ENCODE assay signal across 9 cellular contexts in the genomic region with DNA sequence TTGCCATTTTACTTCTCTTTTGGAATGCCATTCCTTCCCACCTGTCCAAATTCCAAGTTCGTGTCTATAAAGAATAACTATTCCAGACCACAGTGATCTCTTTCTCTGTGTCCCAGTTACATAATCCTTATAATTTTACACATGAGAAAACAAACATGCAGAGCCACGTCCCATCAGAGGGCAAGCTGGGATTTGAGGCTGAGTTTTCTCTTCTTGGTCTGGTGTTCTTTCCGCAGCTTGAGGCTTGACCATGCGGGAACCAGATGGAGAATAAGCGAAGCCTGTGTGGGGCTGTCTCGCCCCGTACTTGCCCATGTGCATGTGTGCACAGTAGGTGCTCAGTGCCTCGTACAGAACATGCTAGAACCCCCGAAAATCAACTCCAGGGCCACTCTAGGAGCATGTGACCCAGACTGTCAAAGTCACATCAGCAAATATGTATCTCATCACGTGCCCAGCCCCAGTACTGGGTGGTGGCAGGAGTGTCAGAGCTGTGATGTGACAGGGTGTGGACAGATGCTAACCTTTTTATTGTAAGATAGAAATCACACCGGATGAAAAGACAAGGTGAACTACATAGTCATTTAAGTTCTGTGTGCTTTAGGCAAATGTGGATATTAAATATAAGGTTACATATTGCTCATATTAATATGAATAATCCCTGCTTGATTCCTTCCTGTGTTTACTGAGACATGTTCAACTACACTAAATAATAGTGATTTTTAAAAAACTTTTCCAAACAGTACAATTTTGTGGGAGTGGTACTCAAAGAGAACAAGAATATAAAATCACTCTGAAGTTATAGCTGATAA. TPM values are rescaled to one million over a fixed set of nuclear protein-coding genes. Genes with fewer than 3 reads are reported as not detected.
DNase-seq lines count a peak whose midpoint lies in the region; ATAC-seq and TF ChIP-seq lines count a peak whose summit lies in the region.
"Had no signal": no experiment of that assay in that cellular context is flagged by ENCODE, and none has a peak within 500 bp of the region (broad histone marks: within the 10 kb centered on the region; RNA-seq: fewer than 3 reads in every experiment).

No MANE protein-coding gene starts in this region.

- peak overlapping the region; percentile 1 for H3K27ac ChIP-seq in epithelial cell of prostate

- H3K27ac Mint-ChIP-seq in T-helper 2 cell treated with Interferon-gamma antibody and Interleukin-4, amounts not matched to agents 5 μg/mL and 100 μg/mL, for 36 hours, result peak overlapping the region; percentile 74
- no peak overlapping the region for H3K27ac Mint-ChIP-seq in progenitor cell of endocrine pancreas

- TF ChIP-seq CTCF in GM12865 (IDR thresholded peaks at IDR 0.05; ENCODE audit: insufficient read depth, low read depth, low read length, missing control alignments) (no peak), progenitor cell of endocrine pancreas (IDR thresholded peaks at IDR 0.05; ENCODE audit: unreplicated experiment) (no peak)

- DNase-seq in GM12865 (ENCODE audit: low read depth), result no peak
- no peak for DNase-seq in T-helper 2 cell treated with Interferon-gamma antibody and Interleukin-4, amounts not matched to agents 5 μg/mL and 100 μg/mL, for 36 hours (ENCODE audit: low spot score)
- no peak for DNase-seq in epithelial cell of prostate (ENCODE audit: low read depth, low spot score)
- no peak for DNase-seq in progenitor cell of endocrine pancreas (ENCODE audit: low spot score, unreplicated experiment)
- DNase-seq in KBM-7, result no peak
- no peak for DNase-seq in NCI-H1417 (lab: John Stamatoyannopoulos, UW)
- DNase-seq in NCI-H1048 (lab: John Stamatoyannopoulos, UW), result no peak

- no peak for ATAC-seq in HG03159 (IDR thresholded peaks at IDR 0.05; ENCODE audit: unreplicated experiment)
- ATAC-seq: left colon had no signal

- no peaks in the 10 kb centered on the region for H3K27me3 Mint-ChIP-seq in T-helper 2 cell treated with Interferon-gamma antibody and Interleukin-4, amounts not matched to agents 5 μg/mL and 100 μg/mL, for 36 hours (ENCODE audit: low read depth)
- H3K27me3 Mint-ChIP-seq in progenitor cell of endocrine pancreas, result peaks cover 2% of the 10 kb centered on the region

- H3K4me3 ChIP-seq in GM12865 (ENCODE audit: low read depth, low read length), result peak overlapping the region; percentile 96

- H3K36me3 Mint-ChIP-seq in T-helper 2 cell treated with Interferon-gamma antibody and Interleukin-4, amounts not matched to agents 5 μg/mL and 100 μg/mL, for 36 hours (ENCODE audit: low read depth), result peaks cover 69% of the 10 kb centered on the region
- H3K36me3 Mint-ChIP-seq in progenitor cell of endocrine pancreas (ENCODE audit: insufficient read depth), result peaks cover 10% of the 10 kb centered on the region

- peak overlapping the region; percentile 87 for H3K4me3 Mint-ChIP-seq in T-helper 2 cell treated with Interferon-gamma antibody and Interleukin-4, amounts not matched to agents 5 μg/mL and 100 μg/mL, for 36 hours
- H3K4me3 Mint-ChIP-seq in progenitor cell of endocrine pancreas (ENCODE audit: low read depth), result peak overlapping the region; percentile 45

- in situ Hi-C loops in KBM-7 (cut with MboI; ENCODE audit: low pct_unique_long_range_greater_than_20kb, low sequenced_read_pairs), result no loop called here

- H3K4me1 Mint-ChIP-seq in T-helper 2 cell treated with Interferon-gamma antibody and Interleukin-4, amounts not matched to agents 5 μg/mL and 100 μg/mL, for 36 hours (ENCODE audit: low read depth), result peaks cover 50% of the 10 kb centered on the region
- peaks cover 26% of the 10 kb centered on the region for H3K4me1 Mint-ChIP-seq in progenitor cell of endocrine pancreas (ENCODE audit: low read depth)

- no peaks in the 10 kb centered on the region for H3K9me3 Mint-ChIP-seq in T-helper 2 cell treated with Interferon-gamma antibody and Interleukin-4, amounts not matched to agents 5 μg/mL and 100 μg/mL, for 36 hours
- no peaks in the 10 kb centered on the region for H3K9me3 Mint-ChIP-seq in progenitor cell of endocrine pancreas (ENCODE audit: low read depth)

RNA-seq across cellular contexts. Expression of a gene that starts 3.2 kb away (rescaled TPM):
- total RNA-seq in progenitor cell of endocrine pancreas, result 28.9 and 31.8 TPM in 2 replicates
